Comparison of ENCODE assay signal across 11 cellular contexts in genomic region chr4:111959202-111959601, GRCh38.
DNase-seq lines count a peak whose midpoint lies in the region; ATAC-seq, FAIRE-seq and TF ChIP-seq lines count a peak whose summit lies in the region.
"Had no signal": no experiment of that assay in that cellular context is flagged by ENCODE, and none has a peak within 500 bp of the region (broad histone marks: within the 10 kb centered on the region; RNA-seq: fewer than 3 reads in every experiment).

No MANE protein-coding gene starts in this region.

- H3K79me2 ChIP-seq in ACC112 (ENCODE audit: control insufficient read depth, insufficient read depth, low read length, unreplicated experiment) = no peaks in the 10 kb centered on the region

- TF ChIP-seq POLR2A in upper lobe of left lung (IDR thresholded peaks at IDR 0.05) (no peak), gastroesophageal sphincter (IDR thresholded peaks at IDR 0.05) (no peak)

- H3K4me3 ChIP-seq in ACC112 (ENCODE audit: low read depth, low read length) (no peak overlapping the region), cardiac fibroblast (replicated peaks in 1 of 2; ENCODE audit: low read depth in 2 of 2, low read length in 2 of 2) (no peak overlapping the region), upper lobe of left lung (no peak overlapping the region), gastroesophageal sphincter (no peak overlapping the region)

- H2AFZ ChIP-seq in ACC112 (ENCODE audit: low read length, unreplicated experiment) = no peak overlapping the region

- WGBS in upper lobe of left lung, 2 donors = 31 to 39% methylated on average over 1 of the region's 1 CpG
- 50 to 80% methylated on average over 1 of the region's 1 CpG for WGBS in gastroesophageal sphincter (ENCODE audit: low coverage in 1 of 2), 2 donors

- no peaks in the 10 kb centered on the region for H3K27me3 ChIP-seq in ACC112 (ENCODE audit: insufficient read depth, low read length)
- no peaks in the 10 kb centered on the region for H3K27me3 ChIP-seq in upper lobe of left lung
- no peaks in the 10 kb centered on the region for H3K27me3 ChIP-seq in gastroesophageal sphincter

- peaks cover 19% of the 10 kb centered on the region for H3K4me1 ChIP-seq in ACC112 (ENCODE audit: control insufficient read depth, insufficient read depth, low read length, unreplicated experiment)
- no peaks in the 10 kb centered on the region for H3K4me1 ChIP-seq in upper lobe of left lung
- H3K4me1 ChIP-seq in gastroesophageal sphincter = no peaks in the 10 kb centered on the region

- no peak for FAIRE-seq in HTR-8/SVneo (lab: Jason Lieb, UNC)

- peak; percentile 18 for DNase-seq in HTR-8/SVneo (ENCODE audit: insufficient read length, low spot score)
- DNase-seq in cardiac fibroblast (ENCODE audit: low read depth in 2 of 2) = peak; percentile 21 to 48
- DNase-seq in upper lobe of left lung = no peak
- DNase-seq in NCI-H1417 (lab: John Stamatoyannopoulos, UW) = no peak
- DNase-seq in NCI-H524 (lab: John Stamatoyannopoulos, UW) = no peak
- DNase-seq: AML-193, Kasumi-1 had no signal

- no peaks in the 10 kb centered on the region for H3K9me3 ChIP-seq in upper lobe of left lung
- H3K9me3 ChIP-seq in gastroesophageal sphincter = peaks cover 0 to 3% (median 0%) of the 10 kb centered on the region in 3 donors

- TF ChIP-seq EP300 in upper lobe of left lung (IDR thresholded peaks at IDR 0.05) (no peak), gastroesophageal sphincter (IDR thresholded peaks at IDR 0.05) (no peak)

- no peaks in the 10 kb centered on the region for H3K36me3 ChIP-seq in ACC112 (ENCODE audit: insufficient read depth, low read length)
- no peaks in the 10 kb centered on the region for H3K36me3 ChIP-seq in upper lobe of left lung
- H3K36me3 ChIP-seq in gastroesophageal sphincter = no peaks in the 10 kb centered on the region

- ATAC-seq in GM21619 (IDR thresholded peaks at IDR 0.05; ENCODE audit: unreplicated experiment) (peak; percentile 35), upper lobe of left lung (ENCODE audit: low FRiP score in 2 of 2) (no peak), gastroesophageal sphincter (no peak)
- ATAC-seq: esophagus mucosa had no signal

- no peak for TF ChIP-seq CTCF in cardiac fibroblast (IDR thresholded peaks at IDR 0.05; ENCODE audit: low read depth, low read length)
- no peak for TF ChIP-seq CTCF in upper lobe of left lung (IDR thresholded peaks at IDR 0.05)
- TF ChIP-seq CTCF in gastroesophageal sphincter (IDR thresholded peaks at IDR 0.05) = no peak

- H3K27ac ChIP-seq in ACC112 (ENCODE audit: low read depth, low read length) (peak overlapping the region; percentile 49; the same call in 1 of the 2 replicates), upper lobe of left lung (no peak overlapping the region), gastroesophageal sphincter (no peak overlapping the region)

Comparison
In these comparisons a context has a peak if more than half of its experiments do, and no peak if none do; other contexts are left out.
1. DNase-seq: peak in HTR-8/SVneo (single experiment) and cardiac fibroblast (2 of 2); none in upper lobe of left lung (0 of 2), NCI-H1417 (0 of 3) and NCI-H524 (0 of 2).